8 cellular contexts compared by ENCODE assay signal in the genomic region with DNA sequence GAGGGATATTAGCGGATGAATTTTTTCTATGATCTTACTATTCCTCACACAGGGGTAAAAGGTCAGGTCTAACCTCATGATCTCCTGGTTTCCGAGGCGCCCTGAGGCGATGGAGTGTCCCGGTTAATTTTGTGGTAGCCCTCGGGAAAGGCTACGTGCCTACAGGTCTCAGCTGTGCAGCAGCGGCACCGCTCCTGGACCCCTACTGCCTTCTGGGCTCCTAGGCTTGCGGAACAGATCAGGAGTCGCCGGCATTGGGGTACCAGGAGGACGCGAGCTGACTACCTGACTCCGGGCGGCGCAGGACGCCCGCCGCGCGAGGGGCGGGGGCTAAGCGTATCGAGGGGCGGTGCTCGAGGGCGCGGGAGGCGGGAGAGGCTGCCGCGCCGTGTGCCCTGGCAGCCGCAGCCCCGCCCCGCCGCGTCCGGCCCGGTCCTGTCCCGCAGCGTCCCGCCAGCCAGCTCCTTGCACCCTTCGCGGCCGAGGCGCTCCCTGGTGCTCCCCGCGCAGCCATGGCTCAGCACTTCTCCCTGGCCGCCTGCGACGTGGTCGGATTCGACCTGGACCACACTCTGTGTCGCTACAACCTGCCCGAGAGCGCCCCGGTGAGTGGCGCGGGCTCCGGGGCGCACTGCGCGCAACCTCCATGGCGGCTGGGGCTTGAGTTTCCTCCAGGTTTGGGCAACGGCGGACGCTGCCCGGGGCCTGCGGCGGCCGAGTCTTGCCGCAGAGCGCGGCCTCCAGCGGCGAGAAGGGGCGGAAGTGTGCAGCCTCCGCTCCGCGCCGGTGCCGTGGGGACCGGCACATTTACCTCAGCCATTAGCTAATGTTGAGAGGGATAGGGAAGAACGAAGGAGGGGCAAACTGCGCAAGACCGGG.
DNase-seq lines count a peak whose midpoint lies in the region; ATAC-seq and TF ChIP-seq lines count a peak whose summit lies in the region.

Gene NT5DC1 (plus strand): TSS at position 435 of the 879 bp plus-strand sequence. CDS start 78 bp downstream, at position 513.

- ATAC-seq in GM18873 (IDR thresholded peaks at IDR 0.05; ENCODE audit: low FRiP score, unreplicated experiment) (peak; percentile 77), HG03135 (IDR thresholded peaks at IDR 0.05; ENCODE audit: unreplicated experiment) (peak; percentile 87)
- peak; percentile 92 to 95 for ATAC-seq in activated CD4-positive, CD25-positive, alpha-beta regulatory T cell treated with anti-CD3 and anti-CD28 coated beads, Interleukin-2, amount 50 U/mL, for 24 hours

- peak; percentile 19; the same call in 1 of the 2 replicates for TF ChIP-seq CTCF in AG09319 (IDR thresholded peaks at IDR 0.05; ENCODE audit: low read depth, low read length)

- peak; percentile 4 for DNase-seq in AG09319 (ENCODE audit: extremely low read depth, low read depth)
- DNase-seq in NCI-H2227 (lab: John Stamatoyannopoulos, UW; ENCODE audit: unreplicated experiment): peak; percentile 83
- DNase-seq in cerebellar cortex (ENCODE audit: low spot score): peak; percentile 77
- DNase-seq in kidney glomerular epithelial cell (lab: John Stamatoyannopoulos, UW): peak; percentile 64
- DNase-seq in stimulated activated CD4-positive, alpha-beta T cell treated with anti-CD3 and anti-CD28 coated beads, Interleukin-1b, Interleukin-23, amount 100 ng/mL, for 24 hours (ENCODE audit: low read depth in 4 of 4, low spot score in 1 of 4): peak; percentile 62 to 82 (median 71)

Comparison
In these comparisons a context has a peak if more than half of its experiments do, and no peak if none do; other contexts are left out.
1. Peak in every context shown above with its lines: DNase-seq and ATAC-seq.
2. DNase-seq: peak in every context shown above with its lines; median percentile 83 in NCI-H2227; 77 in cerebellar cortex; 71 in stimulated activated CD4-positive, alpha-beta T cell treated with anti-CD3 and anti-CD28 coated beads, Interleukin-1b, Interleukin-23, amount 100 ng/mL, for 24 hours; 64 in kidney glomerular epithelial cell; 4 in AG09319.